Comparison of ENCODE assay signal across 17 cellular contexts in the genomic region with DNA sequence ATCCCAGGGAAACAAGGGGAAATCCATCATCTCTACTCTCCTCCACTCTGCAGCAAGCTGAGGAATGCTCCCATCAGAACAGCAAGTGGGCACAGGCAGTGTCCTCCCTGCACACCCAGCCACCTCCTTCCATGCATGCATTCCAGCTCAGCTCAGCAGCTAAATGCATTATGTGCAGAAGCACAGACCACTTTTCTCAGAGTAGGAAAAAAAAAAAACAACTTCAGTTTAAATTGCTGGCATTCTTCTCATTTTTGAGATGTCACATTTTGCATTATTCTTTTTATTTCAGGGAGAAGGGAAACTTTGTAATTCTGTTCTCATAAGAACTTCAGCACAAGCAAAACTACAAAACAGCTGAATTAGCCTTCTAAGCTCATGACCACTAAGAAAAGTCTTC.
A peak's percentile ranks its signal among the peaks of the same experiment; 100 is the strongest.
DNase-seq lines count a peak whose midpoint lies in the region; ATAC-seq and TF ChIP-seq lines count a peak whose summit lies in the region.
"Had no signal": no experiment of that assay in that cellular context is flagged by ENCODE, and none has a peak within 500 bp of the region (broad histone marks: within the 10 kb centered on the region; RNA-seq: fewer than 3 reads in every experiment).

No MANE protein-coding gene starts in this region.

- no peak for ATAC-seq in GM18517 (IDR thresholded peaks at IDR 0.05; ENCODE audit: unreplicated experiment)
- ATAC-seq: left colon, PC-3 had no signal

- TF ChIP-seq CTCF in retinal pigment epithelial cell (conservative IDR thresholded peaks at IDR 0.05; ENCODE audit: low read depth, low read length) = no peak

- H3K4me3 ChIP-seq in retinal pigment epithelial cell (ENCODE audit: low read length) = no peak overlapping the region

- DNase-seq in GM04503 (ENCODE audit: low read depth) = peak; percentile 46
- peak; percentile 69 for DNase-seq in astrocyte of the hippocampus (ENCODE audit: low read depth, low spot score)
- peak; percentile 33 for DNase-seq in hepatic stellate cell (ENCODE audit: low spot score)
- peak; percentile 68 for DNase-seq in retinal pigment epithelial cell (ENCODE audit: low read depth)
- no peak for DNase-seq in GDM1 (lab: John Stamatoyannopoulos, UW)
- no peak for DNase-seq in AML-193 (lab: John Stamatoyannopoulos, UW)
- no peak for DNase-seq in HCEC 1CT
- DNase-seq: activated CD4-positive, alpha-beta T cell treated with anti-CD3 and anti-CD28 coated beads, Interleukin-2, amount 50 U/mL, for 1 hour; activated T-cell treated with anti-CD3 and anti-CD28 coated beads, Interleukin-2, amount 50 U/mL, for 1 hour; GF-D8; GOT3; left colon; NCI-H1105 treated with DMSO at 0.1 percent for 48 hours; NCI-H69; PC-3; stimulated activated CD4-positive, alpha-beta T cell treated with anti-CD3 and anti-CD28 coated beads, Interleukin-2, amount 100 ng/mL, for 48 hours had no signal

Comparison
In these comparisons a context has a peak if more than half of its experiments do, and no peak if none do; other contexts are left out.
1. DNase-seq: peak in GM04503 (single experiment), astrocyte of the hippocampus (single experiment), hepatic stellate cell (single experiment) and retinal pigment epithelial cell (single experiment); none in GDM1 (single experiment), AML-193 (0 of 2) and HCEC 1CT (single experiment).